ENCODE assay signal across 5 cellular contexts in the genomic region with DNA sequence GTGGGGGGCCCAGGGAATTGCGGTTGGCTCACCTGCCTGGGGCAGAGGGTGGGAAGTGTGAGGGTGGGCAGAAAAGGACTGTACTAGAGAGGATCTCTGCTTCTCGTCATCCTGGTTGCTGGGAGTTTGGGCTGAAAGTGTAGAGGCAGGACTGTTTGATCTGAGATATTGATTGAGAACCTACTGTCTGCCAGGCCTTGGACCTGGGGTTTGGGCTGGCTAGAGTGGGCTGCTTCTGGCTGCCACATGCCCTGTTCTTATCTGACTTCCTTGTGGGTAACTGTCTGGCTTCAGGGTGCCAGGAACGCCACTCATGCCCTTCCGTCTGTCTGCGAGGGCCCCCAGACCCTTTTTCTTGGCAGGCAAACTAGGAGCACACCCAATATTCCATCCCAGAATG.
"Had no signal": no experiment of that assay in that cellular context is flagged by ENCODE, and none has a peak within 500 bp of the region (broad histone marks: within the 10 kb centered on the region; RNA-seq: fewer than 3 reads in every experiment).

No MANE protein-coding gene starts in this region.

- DNase-seq: H9, HCEC 1CT, IMR-90 had no signal

- H3K4me2 ChIP-seq: GM23338 had no signal

- H3K4me3 ChIP-seq: GM23338, K562 had no signal

- H2AFZ ChIP-seq: GM23338 had no signal

- ATAC-seq: GM23338, K562 had no signal
